In genomic region chr4:186840222-186840701, GRCh38 we compare ENCODE assay signal across 12 cellular contexts.
DNase-seq lines count a peak whose midpoint lies in the region; ATAC-seq and TF ChIP-seq lines count a peak whose summit lies in the region.
"Had no signal": no experiment of that assay in that cellular context is flagged by ENCODE, and none has a peak within 500 bp of the region (broad histone marks: within the 10 kb centered on the region; RNA-seq: fewer than 3 reads in every experiment).

No MANE protein-coding gene starts in this region.

- H3K36me3 ChIP-seq in Peyer's patch, result no peaks in the 10 kb centered on the region
- H3K36me3 ChIP-seq in psoas muscle (ENCODE audit: insufficient read depth in 1 of 2, low read depth in 1 of 2), result no peaks in the 10 kb centered on the region

- H3K27ac ChIP-seq in Peyer's patch (peak overlapping the region; percentile 31 to 80 (median 66)), psoas muscle (peak overlapping the region; percentile 53)
- H3K27ac ChIP-seq: C4-2B had no signal

- DNase-seq in AG09309 (ENCODE audit: low read depth) (no peak), Peyer's patch (peak in 1 of 3 donors; percentile 53), fibroblast of mammary gland (ENCODE audit: low read depth) (peak; percentile 92), psoas muscle (peak; percentile 57 to 79), SIG-M5 treated with dmso at 0.1 percent for 504 hours (lab: John Stamatoyannopoulos, UW; ENCODE audit: unreplicated experiment) (no peak)
- no peak for DNase-seq in stimulated activated CD4-positive, alpha-beta T cell treated with anti-CD3 and anti-CD28 coated beads, Interleukin-4, amount 100 ng/mL, for 4 hours
- DNase-seq in central memory CD4-positive, alpha-beta T cell, result no peak
- DNase-seq: activated T-cell treated with anti-CD3 and anti-CD28 coated beads for 4 hours; NCI-H446; stimulated activated CD4-positive, alpha-beta T cell treated with anti-CD3 and anti-CD28 coated beads, Interleukin-4, amount 100 ng/mL, for 1 hour had no signal

- H3K4me3 ChIP-seq in AG09309 (ENCODE audit: control insufficient read depth, low read depth, low read length) (peak overlapping the region; percentile 4), Peyer's patch (peak overlapping the region in 2 of 4 donors; percentile 19 to 22), fibroblast of mammary gland (ENCODE audit: control insufficient read depth, low read depth, low read length) (peak overlapping the region; percentile 59), psoas muscle (peak overlapping the region; percentile 28)

- ATAC-seq in psoas muscle (peak; percentile 46 to 83 (median 68)), GM21360 (IDR thresholded peaks at IDR 0.05; ENCODE audit: unreplicated experiment) (no peak)

- H3K9me3 ChIP-seq in Peyer's patch (no peaks in the 10 kb centered on the region), psoas muscle (no peaks in the 10 kb centered on the region)

- H3K27me3 ChIP-seq in Peyer's patch (no peaks in the 10 kb centered on the region), psoas muscle (ENCODE audit: insufficient read depth in 3 of 3, low read length in 2 of 3) (no peaks in the 10 kb centered on the region)

- 77 to 86% (median 81%) methylated on average over 7 of the region's 7 CpGs for WGBS in psoas muscle, 3 donors

- TF ChIP-seq POLR2A in Peyer's patch (IDR thresholded peaks at IDR 0.05), result no peak

- TF ChIP-seq CTCF in AG09309 (IDR thresholded peaks at IDR 0.05; ENCODE audit: control insufficient read depth, insufficient read depth, low read depth, low read length, missing control alignments) (no peak), Peyer's patch (IDR thresholded peaks at IDR 0.05) (no peak), fibroblast of mammary gland (conservative IDR thresholded peaks at IDR 0.05; ENCODE audit: control insufficient read depth, insufficient read depth, low read depth, low read length) (no peak), psoas muscle (IDR thresholded peaks at IDR 0.05) (no peak)

- H3K4me1 ChIP-seq in Peyer's patch (peaks cover 0 to 10% (median 1%) of the 10 kb centered on the region in 4 donors), psoas muscle (no peaks in the 10 kb centered on the region)

- intact Hi-C loops in psoas muscle (cut with DNase I), result no loop called here

Comparison
In these comparisons a context has a peak if more than half of its experiments do, and no peak if none do; other contexts are left out.
1. DNase-seq: peak in fibroblast of mammary gland (single experiment) and psoas muscle (2 of 2); none in AG09309 (single experiment), SIG-M5 treated with dmso at 0.1 percent for 504 hours (single experiment), stimulated activated CD4-positive, alpha-beta T cell treated with anti-CD3 and anti-CD28 coated beads, Interleukin-4, amount 100 ng/mL, for 4 hours (0 of 2) and central memory CD4-positive, alpha-beta T cell (single experiment).